Comparison of ENCODE assay signal across 8 cellular contexts in genomic region chr14:104985675-104986486, GRCh38. TPM values are rescaled to one million over a fixed set of nuclear protein-coding genes. Genes with fewer than 3 reads are reported as not detected.
DNase-seq lines count a peak whose midpoint lies in the region; ATAC-seq lines count a peak whose summit lies in the region.

TSS of gene CLBA1 (plus strand) at chr14:104985788. CDS start at chr14:104986432, 644 bp downstream.

- no peaks in the 10 kb centered on the region for H3K9me3 Mint-ChIP-seq in activated T-cell treated with anti-CD3 and anti-CD28 coated beads, Interleukin-2, amount 50 U/mL, for 4 hours
- peaks cover 0 to 2% (median 0%) of the 10 kb centered on the region in 7 donors for H3K9me3 Mint-ChIP-seq in naive B cell

- H3K27me3 Mint-ChIP-seq in activated T-cell treated with anti-CD3 and anti-CD28 coated beads, Interleukin-2, amount 50 U/mL, for 4 hours (ENCODE audit: low read depth) = peaks cover 5% of the 10 kb centered on the region
- H3K27me3 Mint-ChIP-seq in naive B cell = peaks cover 0 to 8% (median 4%) of the 10 kb centered on the region in 3 donors

- ATAC-seq in GM21367 (IDR thresholded peaks at IDR 0.05; ENCODE audit: unreplicated experiment) (peak; percentile 89), naive B cell (ENCODE audit: low read depth in 2 of 2) (peak; percentile 96 to 97)
- peak; percentile 99 for ATAC-seq in activated T-cell treated with anti-CD3 and anti-CD28 coated beads, Interleukin-2, amount 50 U/mL, for 4 hours

- peaks cover 5% of the 10 kb centered on the region for H3K4me1 Mint-ChIP-seq in activated T-cell treated with anti-CD3 and anti-CD28 coated beads, Interleukin-2, amount 50 U/mL, for 4 hours (ENCODE audit: low read depth)
- peaks cover 4 to 21% (median 7%) of the 10 kb centered on the region in 3 donors for H3K4me1 Mint-ChIP-seq in naive B cell

- no peaks in the 10 kb centered on the region for H3K36me3 Mint-ChIP-seq in activated T-cell treated with anti-CD3 and anti-CD28 coated beads, Interleukin-2, amount 50 U/mL, for 4 hours (ENCODE audit: insufficient read depth)
- H3K36me3 Mint-ChIP-seq in naive B cell = no peaks in the 10 kb centered on the region

- DNase-seq in D341Med (ENCODE audit: low spot score) (peak; percentile 99), HT1080 (ENCODE audit: low read depth) (peak; percentile 84), OCI-M1 (lab: John Stamatoyannopoulos, UW) (peak; percentile 89), fibroblast of gingiva (ENCODE audit: low read depth) (peak; percentile 89), naive B cell (peak; percentile 90)
- peak; percentile 82 for DNase-seq in activated T-cell treated with anti-CD3 and anti-CD28 coated beads, Interleukin-2, amount 50 U/mL, for 4 hours
- DNase-seq in stimulated activated CD8-positive, alpha-beta memory T cell treated with anti-CD3 and anti-CD28 coated beads, Interleukin-7, amount 100 ng/mL, for 48 hours (ENCODE audit: extremely low read depth in 1 of 2, low read depth in 1 of 2) = peak; percentile 76 to 84

- H3K4me3 Mint-ChIP-seq in activated T-cell treated with anti-CD3 and anti-CD28 coated beads, Interleukin-2, amount 50 U/mL, for 4 hours = peak within 1 kb of the TSS; percentile 75
- H3K4me3 Mint-ChIP-seq in naive B cell = peak within 1 kb of the TSS; percentile 70 to 88 (median 81)

- H3K27ac Mint-ChIP-seq in naive B cell = peak within 1 kb of the TSS; percentile 83 to 94 (median 86)

RNA-seq across cellular contexts. Expression of gene CLBA1, which starts in this region (rescaled TPM):
- total RNA-seq in HT1080 (2014; rRNA removed; shearing (Covaris generic)) = 5.1 and 5.4 TPM in 2 replicates
- polyA plus RNA-seq in HT1080 (2015; cell fraction: cytosol; rRNA removed) = 6.5 and 7.1 TPM in 2 replicates
- polyA plus RNA-seq in HT1080 (2015; cell fraction: nucleus; rRNA removed) = 24.1 and 30.5 TPM in 2 replicates
- total RNA-seq in activated T-cell treated with anti-CD3 and anti-CD28 coated beads, Interleukin-2, amount 50 U/mL, for 4 hours = 1 to 10 TPM; 2.9 to 3.8 (median 3.3) TPM
- polyA plus RNA-seq in naive B cell (ENCODE audit: low read depth in 6 of 6) = 1 to 10 TPM in 1 of 6 donors, under 1 TPM in 4, not detected in 1; 0.59 to 1.1 (median 0.85) TPM

Comparison
In these comparisons a context has a peak if more than half of its experiments do, and no peak if none do; other contexts are left out.
1. Peak in every context shown above with its lines: DNase-seq and ATAC-seq.